In genomic region chr12:77968571-77968970, GRCh38 we compare ENCODE assay signal across 22 cellular contexts.
"Had no signal": no experiment of that assay in that cellular context is flagged by ENCODE, and none has a peak within 500 bp of the region (broad histone marks: within the 10 kb centered on the region; RNA-seq: fewer than 3 reads in every experiment).

No MANE protein-coding gene starts in this region.

- FAIRE-seq: frontal cortex, TTC549 had no signal

- H3K4me3 Mint-ChIP-seq: activated B cell treated with CpG ODN at 0.5 μM for 24 hours; activated CD4-positive, alpha-beta T cell treated with anti-CD3 and anti-CD28 coated beads, Interleukin-2, amount 10 ng/mL, durations not matched to agents 24 days and 14 days; activated naive CD8-positive, alpha-beta T cell treated with anti-CD3 and anti-CD28 coated beads, Interleukin-2, amount 10 ng/mL, durations not matched to agents 7 days and 5 days; activated T-helper 1 cell treated with anti-CD3 and anti-CD28 coated beads, Interleukin-12 subunit alpha, Interleukin-12 subunit beta, Interleukin-2, Interleukin-4 antibody, amounts not matched to agents 30 ng/mL and 10 ng/mL and 1 ng/mL, durations not matched to agents 14 hours and 24 hours and 36 hours; dendritic cell treated with granulocyte-macrophage colony-stimulating factor and Interleukin-4, amounts not matched to agents 40 ng/mL and 50 ng/mL, for 4 days; effector memory CD8-positive, alpha-beta T cell; stimulated activated naive B cell treated with anti-CD40 and anti-IgM and Interleukin-4, amounts not matched to agents 10 μg/mL and 1 μg/mL and 100 μg/mL, for 72 hours had no signal

- H3K36me3 ChIP-seq: lower lobe of right lung, upper lobe of left lung had no signal

- H3K9me3 Mint-ChIP-seq: activated B cell treated with CpG ODN at 0.5 μM for 24 hours; activated CD4-positive, alpha-beta T cell treated with anti-CD3 and anti-CD28 coated beads, Interleukin-2, amount 10 ng/mL, durations not matched to agents 24 days and 14 days; activated naive CD8-positive, alpha-beta T cell treated with anti-CD3 and anti-CD28 coated beads, Interleukin-2, amount 10 ng/mL, durations not matched to agents 7 days and 5 days; activated T-helper 1 cell treated with anti-CD3 and anti-CD28 coated beads, Interleukin-12 subunit alpha, Interleukin-12 subunit beta, Interleukin-2, Interleukin-4 antibody, amounts not matched to agents 30 ng/mL and 10 ng/mL and 1 ng/mL, durations not matched to agents 14 hours and 24 hours and 36 hours; dendritic cell treated with granulocyte-macrophage colony-stimulating factor and Interleukin-4, amounts not matched to agents 40 ng/mL and 50 ng/mL, for 4 days; stimulated activated naive B cell treated with anti-CD40 and anti-IgM and Interleukin-4, amounts not matched to agents 10 μg/mL and 1 μg/mL and 100 μg/mL, for 72 hours had no signal

- H3K36me3 Mint-ChIP-seq: activated naive CD8-positive, alpha-beta T cell treated with anti-CD3 and anti-CD28 coated beads, Interleukin-2, amount 10 ng/mL, durations not matched to agents 7 days and 5 days; stimulated activated naive B cell treated with anti-CD40 and anti-IgM and Interleukin-4, amounts not matched to agents 10 μg/mL and 1 μg/mL and 100 μg/mL, for 72 hours had no signal

- H3K27me3 Mint-ChIP-seq: activated B cell treated with CpG ODN at 0.5 μM for 24 hours; activated CD4-positive, alpha-beta T cell treated with anti-CD3 and anti-CD28 coated beads, Interleukin-2, amount 10 ng/mL, durations not matched to agents 24 days and 14 days; activated naive CD8-positive, alpha-beta T cell treated with anti-CD3 and anti-CD28 coated beads, Interleukin-2, amount 10 ng/mL, durations not matched to agents 7 days and 5 days; dendritic cell treated with granulocyte-macrophage colony-stimulating factor and Interleukin-4, amounts not matched to agents 40 ng/mL and 50 ng/mL, for 4 days; effector memory CD8-positive, alpha-beta T cell; stimulated activated naive B cell treated with anti-CD40 and anti-IgM and Interleukin-4, amounts not matched to agents 10 μg/mL and 1 μg/mL and 100 μg/mL, for 72 hours had no signal

- ATAC-seq: effector memory CD8-positive, alpha-beta T cell; heart left ventricle; left colon; lower lobe of right lung; stimulated activated naive B cell treated with anti-CD40 and anti-IgM and Interleukin-4, amounts not matched to agents 10 μg/mL and 1 μg/mL and 100 μg/mL, for 72 hours had no signal

- H3K27ac Mint-ChIP-seq: activated B cell treated with CpG ODN at 0.5 μM for 24 hours; activated CD4-positive, alpha-beta T cell treated with anti-CD3 and anti-CD28 coated beads, Interleukin-2, amount 10 ng/mL, durations not matched to agents 24 days and 14 days; activated naive CD8-positive, alpha-beta T cell treated with anti-CD3 and anti-CD28 coated beads, Interleukin-2, amount 10 ng/mL, durations not matched to agents 7 days and 5 days; activated T-helper 1 cell treated with anti-CD3 and anti-CD28 coated beads, Interleukin-12 subunit alpha, Interleukin-12 subunit beta, Interleukin-2, Interleukin-4 antibody, amounts not matched to agents 30 ng/mL and 10 ng/mL and 1 ng/mL, durations not matched to agents 14 hours and 24 hours and 36 hours; dendritic cell treated with granulocyte-macrophage colony-stimulating factor and Interleukin-4, amounts not matched to agents 40 ng/mL and 50 ng/mL, for 4 days; effector memory CD8-positive, alpha-beta T cell; stimulated activated naive B cell treated with anti-CD40 and anti-IgM and Interleukin-4, amounts not matched to agents 10 μg/mL and 1 μg/mL and 100 μg/mL, for 72 hours had no signal

- H3K27me3 ChIP-seq: brain microvascular endothelial cell, heart left ventricle, upper lobe of left lung had no signal

- H3K4me1 Mint-ChIP-seq: activated B cell treated with CpG ODN at 0.5 μM for 24 hours; activated CD4-positive, alpha-beta T cell treated with anti-CD3 and anti-CD28 coated beads, Interleukin-2, amount 10 ng/mL, durations not matched to agents 24 days and 14 days; activated naive CD8-positive, alpha-beta T cell treated with anti-CD3 and anti-CD28 coated beads, Interleukin-2, amount 10 ng/mL, durations not matched to agents 7 days and 5 days; stimulated activated naive B cell treated with anti-CD40 and anti-IgM and Interleukin-4, amounts not matched to agents 10 μg/mL and 1 μg/mL and 100 μg/mL, for 72 hours had no signal

- H3K4me3 ChIP-seq: heart left ventricle, lower lobe of right lung, skin epidermis, upper lobe of left lung had no signal

- H3K27ac ChIP-seq: brain microvascular endothelial cell, epithelial cell of prostate, heart left ventricle, lower lobe of right lung, skin epidermis, upper lobe of left lung had no signal

- H3K4me1 ChIP-seq: heart left ventricle, lower lobe of right lung, upper lobe of left lung had no signal

- DNase-seq: activated B cell treated with CpG ODN at 0.5 μM for 24 hours; activated CD4-positive, alpha-beta T cell treated with anti-CD3 and anti-CD28 coated beads, Interleukin-2, amount 10 ng/mL, durations not matched to agents 24 days and 14 days; activated naive CD8-positive, alpha-beta T cell treated with anti-CD3 and anti-CD28 coated beads, Interleukin-2, amount 10 ng/mL, durations not matched to agents 7 days and 5 days; brain microvascular endothelial cell; cerebellar nuclear complex; effector memory CD8-positive, alpha-beta T cell; heart left ventricle; left colon; lower lobe of right lung; posterior cingulate gyrus; retina; stimulated activated CD4-positive, alpha-beta T cell treated with anti-CD3 and anti-CD28 coated beads, Interleukin-15, amount 100 ng/mL, for 24 hours; stimulated activated CD4-positive, alpha-beta T cell treated with anti-CD3 and anti-CD28 coated beads, Interleukin-4, amount 100 ng/mL, for 1 hour; stimulated activated naive B cell treated with anti-CD40 and anti-IgM and Interleukin-4, amounts not matched to agents 10 μg/mL and 1 μg/mL and 100 μg/mL, for 72 hours; SW 1271; upper lobe of left lung had no signal

- H3K9me3 ChIP-seq: heart left ventricle, lower lobe of right lung, upper lobe of left lung had no signal
